18 cellular contexts compared by ENCODE assay signal in genomic region chr5:55519001-55519400, GRCh38. TPM values are rescaled to one million over a fixed set of nuclear protein-coding genes. Genes with fewer than 3 reads are reported as not detected.
DNase-seq lines count a peak whose midpoint lies in the region; ATAC-seq and TF ChIP-seq lines count a peak whose summit lies in the region.
"Had no signal": no experiment of that assay in that cellular context is flagged by ENCODE, and none has a peak within 500 bp of the region (broad histone marks: within the 10 kb centered on the region; RNA-seq: fewer than 3 reads in every experiment).

No MANE protein-coding gene starts in this region.

- no peaks in the 10 kb centered on the region for H3K9me3 Mint-ChIP-seq in MCF 10A (ENCODE audit: unreplicated experiment)
- H3K9me3 Mint-ChIP-seq in effector memory CD8-positive, alpha-beta T cell = no peaks in the 10 kb centered on the region
- H3K9me3 Mint-ChIP-seq: CD8-positive, alpha-beta T cell had no signal

- H3K4me1 Mint-ChIP-seq in MCF 10A (ENCODE audit: insufficient read depth, unreplicated experiment) = peaks cover 7% of the 10 kb centered on the region
- no peaks in the 10 kb centered on the region for H3K4me1 Mint-ChIP-seq in effector memory CD8-positive, alpha-beta T cell (ENCODE audit: low read depth in 2 of 2)

- intact Hi-C loops in MCF 10A (cut with micrococcal nuclease) = no loop called here
- intact Hi-C loops in mucosa of descending colon (cut with DNase I, micrococcal nuclease) = no loop called here

- ATAC-seq in mucosa of descending colon = peak; percentile 60
- no peak for ATAC-seq in GM21390 (IDR thresholded peaks at IDR 0.05; ENCODE audit: unreplicated experiment)
- ATAC-seq in effector memory CD8-positive, alpha-beta T cell (replicated peaks) = no peak
- ATAC-seq: CD8-positive, alpha-beta T cell; HepG2 had no signal

- no peak overlapping the region for H3K27ac Mint-ChIP-seq in MCF 10A (ENCODE audit: low read depth, unreplicated experiment)
- H3K27ac Mint-ChIP-seq in effector memory CD8-positive, alpha-beta T cell = no peak overlapping the region
- H3K27ac Mint-ChIP-seq: CD8-positive, alpha-beta T cell had no signal

- no peaks in the 10 kb centered on the region for H3K36me3 Mint-ChIP-seq in MCF 10A (ENCODE audit: insufficient read depth, unreplicated experiment)
- H3K36me3 Mint-ChIP-seq in effector memory CD8-positive, alpha-beta T cell (ENCODE audit: insufficient read depth) = no peaks in the 10 kb centered on the region

- TF ChIP-seq CTCF in MCF 10A (IDR thresholded peaks at IDR 0.05; ENCODE audit: unreplicated experiment) (no peak), VCaP (conservative IDR thresholded peaks at IDR 0.05) (no peak), mucosa of descending colon (IDR thresholded peaks at IDR 0.05) (no peak)

- no peak overlapping the region for H3K4me3 ChIP-seq in mucosa of descending colon
- H3K4me3 ChIP-seq: MG63 had no signal

- DNase-seq in T47D (ENCODE audit: low read depth in 1 of 2, low spot score in 1 of 2) (peak; percentile 23 to 83), MCF 10A (ENCODE audit: unreplicated experiment) (no peak), mucosa of descending colon (no peak), occipital lobe (lab: John Stamatoyannopoulos, UW) (no peak), epidermal melanocyte (ENCODE audit: insufficient read length, low spot score) (no peak)
- no peak for DNase-seq in effector memory CD8-positive, alpha-beta T cell
- DNase-seq: CD8-positive, alpha-beta T cell; DND-41; HCEC 1CT; KG1; MG63; NCI-H1092 treated with DMSO at 0.1 percent for 48 hours; NCI-H187; NCI-H226; OCI-M1 had no signal

- CTCF ChIA-PET in MCF 10A (lab: Yijun Ruan, JAX) = interaction anchor here (0.6 kb wide), 1 partner anchor 938 kb away, joined by 4 read pairs; no protein-coding TSS in a partner anchor

- no peak overlapping the region for H3K4me3 Mint-ChIP-seq in MCF 10A (ENCODE audit: unreplicated experiment)
- H3K4me3 Mint-ChIP-seq in effector memory CD8-positive, alpha-beta T cell = no peak overlapping the region
- H3K4me3 Mint-ChIP-seq: CD8-positive, alpha-beta T cell had no signal

- H3K27ac ChIP-seq in VCaP = peak overlapping the region; percentile 91

- H3K4me1 ChIP-seq in mucosa of descending colon (ENCODE audit: low read depth) = peaks cover 78% of the 10 kb centered on the region

- no peaks in the 10 kb centered on the region for H3K27me3 Mint-ChIP-seq in MCF 10A (ENCODE audit: insufficient read depth, unreplicated experiment)
- no peaks in the 10 kb centered on the region for H3K27me3 Mint-ChIP-seq in effector memory CD8-positive, alpha-beta T cell

- no TSS peak for BruUV-seq in MCF 10A (replicated peaks; lab: Mats Ljungman, UMichigan)

- H3K36me3 ChIP-seq in mucosa of descending colon (ENCODE audit: low read depth) = no peaks in the 10 kb centered on the region
- H3K36me3 ChIP-seq: MG63 had no signal

- POLR2A ChIA-PET in MCF 10A (lab: Yijun Ruan, JAX) = no interaction called here

- in situ Hi-C loops in T47D (cut with HindIII; ENCODE audit: low pct_unique_long_range_greater_than_20kb, low sequenced_read_pairs) = no loop called here

- H3K9me3 ChIP-seq in mucosa of descending colon = no peaks in the 10 kb centered on the region
- H3K9me3 ChIP-seq: MG63 had no signal

RNA-seq across cellular contexts. Expression of gene PLPP1, which starts 15.8 kb away (rescaled TPM):
- total RNA-seq in MCF 10A (2022) (7.5 and 10.4 TPM in 2 replicates), mucosa of descending colon (100 to 1,000 TPM in 2 of 3 donors, 10 to 100 TPM in 1; 88.8 to 132 (median 122) TPM), occipital lobe (31.5 TPM)

Comparison
In these comparisons a context has a peak if more than half of its experiments do, and no peak if none do; other contexts are left out.
1. DNase-seq: peak in T47D (2 of 2); none in MCF 10A (single experiment), mucosa of descending colon (0 of 3), occipital lobe (single experiment), epidermal melanocyte (single experiment) and effector memory CD8-positive, alpha-beta T cell (0 of 3).